In genomic region chr13:109401891-109402290, GRCh38 we compare ENCODE assay signal across 17 cellular contexts.
DNase-seq lines count a peak whose midpoint lies in the region; ATAC-seq, FAIRE-seq and TF ChIP-seq lines count a peak whose summit lies in the region.
"Had no signal": no experiment of that assay in that cellular context is flagged by ENCODE, and none has a peak within 500 bp of the region (broad histone marks: within the 10 kb centered on the region; RNA-seq: fewer than 3 reads in every experiment).

No MANE protein-coding gene starts in this region.

- H3K79me1 ChIP-seq in IMR-90 (ENCODE audit: low read depth in 1 of 2, low read length in 2 of 2) (no peaks in the 10 kb centered on the region), trophoblast cell (ENCODE audit: low read length) (no peaks in the 10 kb centered on the region)

- no peak overlapping the region for H4K12ac ChIP-seq in trophoblast cell (ENCODE audit: low read depth, low read length)

- no peak for FAIRE-seq in HepG2 (lab: Jason Lieb, UNC)
- FAIRE-seq: GM12878 had no signal

- H3K14ac ChIP-seq in IMR-90 (replicated peaks; ENCODE audit: low read depth, low read length) (no peak overlapping the region), trophoblast cell (ENCODE audit: low read length) (no peak overlapping the region)

- H2BK15ac ChIP-seq in IMR-90 (ENCODE audit: low read depth, low read length): no peak overlapping the region

- H4K8ac ChIP-seq in IMR-90 (ENCODE audit: low read depth in 2 of 2, low read length in 2 of 2) (no peak overlapping the region), trophoblast cell (ENCODE audit: low read depth, low read length) (no peak overlapping the region)

- H3K27ac ChIP-seq in GM23248 (no peak overlapping the region), IMR-90 (ENCODE audit: insufficient read depth, low read length) (no peak overlapping the region), HepG2 (ENCODE audit: extremely low read length, insufficient read depth, low read length) (no peak overlapping the region), trophoblast cell (ENCODE audit: low read depth, low read length) (no peak overlapping the region), WERI-Rb-1 (no peak overlapping the region)
- H3K27ac ChIP-seq: BLaER1 treated with 17β-estradiol and CSF1 and Interleukin-3, amounts not matched to agents 10 nM and 100 nM had no signal

- H4K20me1 ChIP-seq in GM23248 (ENCODE audit: insufficient read depth) (no peaks in the 10 kb centered on the region), IMR-90 (ENCODE audit: insufficient read depth, low read length) (no peaks in the 10 kb centered on the region), HepG2 (ENCODE audit: insufficient read depth, low read length) (no peaks in the 10 kb centered on the region)
- H4K20me1 ChIP-seq: BLaER1 treated with 17β-estradiol and CSF1 and Interleukin-3, amounts not matched to agents 10 nM and 100 nM had no signal

- POLR2A ChIA-PET in IMR-90 (lab: Charles Lee; ENCODE audit: unreplicated experiment): no interaction called here
- POLR2A ChIA-PET in HepG2 (lab: Yijun Ruan, JAX): no interaction called here

- no peak overlapping the region for H4K91ac ChIP-seq in IMR-90 (ENCODE audit: insufficient read depth, low read depth, low read length)
- H4K91ac ChIP-seq in trophoblast cell (ENCODE audit: low read depth, low read length): no peak overlapping the region

- in situ Hi-C loops in GM23248 (cut with MboI): no loop called here
- in situ Hi-C loops in IMR-90 (cut with MboI; ENCODE audit: low sequenced_read_pairs): no loop called here
- in situ Hi-C loops in HepG2 (cut with HindIII; ENCODE audit: extremely low pct_ligation_motif_present, low pct_unique_long_range_greater_than_20kb): no loop called here

- intact Hi-C loops in IMR-90 (cut with micrococcal nuclease) (no loop called here), HepG2 (cut with micrococcal nuclease; ENCODE audit: unreplicated experiment) (no loop called here)

- TF ChIP-seq RAD21 in IMR-90 (IDR thresholded peaks at IDR 0.05; ENCODE audit: low read length) (no peak), HepG2 (CRISPR knock-in tag; IDR thresholded peaks at IDR 0.05) (no peak)

- no peaks in the 10 kb centered on the region for H3K4me1 ChIP-seq in GM23248 (ENCODE audit: insufficient read depth)
- no peaks in the 10 kb centered on the region for H3K4me1 ChIP-seq in IMR-90 (ENCODE audit: control insufficient read depth, insufficient read depth, low read length)
- H3K4me1 ChIP-seq in HepG2 (ENCODE audit: insufficient read depth, low read length): no peaks in the 10 kb centered on the region
- peaks cover 2% of the 10 kb centered on the region in 2 experiments for H3K4me1 ChIP-seq in trophoblast cell (ENCODE audit: control insufficient read depth in 1 of 2, insufficient read depth in 2 of 2, low read length in 2 of 2)
- H3K4me1 ChIP-seq: HAP-1 had no signal

- no peaks in the 10 kb centered on the region for H3K79me2 ChIP-seq in GM23248 (ENCODE audit: insufficient read depth)
- H3K79me2 ChIP-seq in HepG2 (ENCODE audit: insufficient read depth, low read length): no peaks in the 10 kb centered on the region
- H3K79me2 ChIP-seq in trophoblast cell (ENCODE audit: control insufficient read depth, insufficient read depth, low read length, poor library complexity): no peaks in the 10 kb centered on the region

- H2AFZ ChIP-seq in GM23248 (no peak overlapping the region), IMR-90 (replicated peaks; ENCODE audit: low read length, poor library complexity) (no peak overlapping the region), HepG2 (ENCODE audit: low read length) (no peak overlapping the region), trophoblast cell (ENCODE audit: insufficient read depth, low read length, poor library complexity) (no peak overlapping the region)

- DNase-seq in GM23248 (peak; percentile 10), IMR-90 (no peak), HepG2 (ENCODE audit: low spot score) (no peak), trophoblast cell (peak; percentile 93 to 94), NCI-H1436 treated with DMSO at 0.1 percent for 48 hours (lab: John Stamatoyannopoulos, UW) (no peak), UCSD-AML1 (lab: John Stamatoyannopoulos, UW; ENCODE audit: unreplicated experiment) (no peak), WERI-Rb-1 (no peak)
- DNase-seq: CD4-positive, CD25-positive, alpha-beta regulatory T cell; CD8-positive, alpha-beta memory T cell; COR-L47; DMS 273 treated with DMSO at 0.1 percent for 48 hours; DMS53; DND-41; EL had no signal

- WGBS in GM23248 (ENCODE audit: low coverage in 1 of 2, low lambda C conversion rate in 2 of 2, missing lambda C conversion rate in 2 of 2), 2 experiments: 27 to 39% methylated on average over 6 of the region's 6 CpGs
- no CpG with 5 or more reads among the region's 6 CpGs for WGBS in IMR-90 (ENCODE audit: extremely low coverage in 2 of 2, insufficient read length in 1 of 2), 2 experiments
- 6% methylated on average over 5 of the region's 6 CpGs for WGBS in HepG2 (ENCODE audit: low lambda C conversion rate)
- WGBS in trophoblast cell (ENCODE audit: extremely low coverage, insufficient coverage, insufficient read length): no CpG with 5 or more reads among the region's 6 CpGs

- H3K18ac ChIP-seq in IMR-90 (ENCODE audit: low read depth, low read length) (no peak overlapping the region), trophoblast cell (ENCODE audit: low read length) (no peak overlapping the region)

- no peak overlapping the region for H2BK120ac ChIP-seq in IMR-90 (ENCODE audit: low read depth, low read length)
- no peak overlapping the region for H2BK120ac ChIP-seq in trophoblast cell (ENCODE audit: insufficient read depth, low read length, poor library complexity)

- TF ChIP-seq CTCF in IMR-90 (conservative IDR thresholded peaks at IDR 0.05; ENCODE audit: low read depth, low read length): no peak
- TF ChIP-seq CTCF in HepG2 (CRISPR knock-in tag; IDR thresholded peaks at IDR 0.05): no peak
- TF ChIP-seq CTCF in WERI-Rb-1 (IDR thresholded peaks at IDR 0.05; ENCODE audit: low read depth, low read length): no peak

- no peaks in the 10 kb centered on the region for H3K9me1 ChIP-seq in IMR-90 (ENCODE audit: insufficient read depth, low read length)

- no peak overlapping the region for H2BK12ac ChIP-seq in trophoblast cell (ENCODE audit: low read length)

- H3K4me3 ChIP-seq in GM23248: no peak overlapping the region
- no peak overlapping the region for H3K4me3 ChIP-seq in IMR-90 (ENCODE audit: insufficient read depth, low read depth, low read length)
- no peak overlapping the region for H3K4me3 ChIP-seq in HepG2 (replicated peaks in 1 of 3; ENCODE audit: insufficient read depth in 1 of 3, low read depth in 2 of 3, low read length in 3 of 3)
- no peak overlapping the region for H3K4me3 ChIP-seq in trophoblast cell (ENCODE audit: low read depth, low read length)
- H3K4me3 ChIP-seq in WERI-Rb-1 (ENCODE audit: low read depth, low read length): no peak overlapping the region
- H3K4me3 ChIP-seq: BLaER1 treated with 17β-estradiol and CSF1 and Interleukin-3, amounts not matched to agents 10 nM and 100 nM; GM12878; HAP-1 had no signal

- no peak for TF ChIP-seq EP300 in HepG2 (IDR thresholded peaks at IDR 0.05; ENCODE audit: low read depth in 2 of 2, low read length in 2 of 2)
- no peak for TF ChIP-seq EP300 in HepG2 (CRISPR knock-in tag; IDR thresholded peaks at IDR 0.05; ENCODE audit: borderline replicate concordance)

- CTCF ChIA-PET in IMR-90 (lab: Yijun Ruan, JAX): no interaction called here
- CTCF ChIA-PET in HepG2 (lab: Yijun Ruan, JAX; ENCODE audit: low intra/inter-chr PET ratio, low total read pairs): no interaction called here

- H3K4me2 ChIP-seq in GM23248 (ENCODE audit: unreplicated experiment) (no peak overlapping the region), IMR-90 (ENCODE audit: low read depth, low read length) (no peak overlapping the region), HepG2 (ENCODE audit: low read depth, low read length) (no peak overlapping the region), trophoblast cell (ENCODE audit: low read length) (no peak overlapping the region)
- H3K4me2 ChIP-seq: BLaER1 treated with 17β-estradiol and CSF1 and Interleukin-3, amounts not matched to agents 10 nM and 100 nM had no signal

- no peaks in the 10 kb centered on the region; the same call in 1 of the 2 replicates for H3K9me2 ChIP-seq in GM23248 (ENCODE audit: insufficient read depth)

- H3K36me3 ChIP-seq in GM23248 (ENCODE audit: low read depth) (no peaks in the 10 kb centered on the region), IMR-90 (ENCODE audit: control insufficient read depth, insufficient read depth, low read length) (no peaks in the 10 kb centered on the region), HepG2 (replicated peaks in 1 of 2; ENCODE audit: control insufficient read depth in 1 of 2, insufficient read depth in 2 of 2, low read length in 2 of 2) (no peaks in the 10 kb centered on the region), trophoblast cell (ENCODE audit: control insufficient read depth in 1 of 2, insufficient read depth in 2 of 2, low read length in 2 of 2) (no peaks in the 10 kb centered on the region), WERI-Rb-1 (no peaks in the 10 kb centered on the region)
- H3K36me3 ChIP-seq: HAP-1 had no signal

- no peak overlapping the region for H3K56ac ChIP-seq in IMR-90 (ENCODE audit: extremely low read depth, insufficient read depth, low read length)

- H3K9me3 ChIP-seq in GM23248 (ENCODE audit: low read depth) (no peaks in the 10 kb centered on the region), IMR-90 (ENCODE audit: control insufficient read depth, insufficient read depth, low read length) (no peaks in the 10 kb centered on the region; the same call in 1 of the 2 replicates), HepG2 (ENCODE audit: low read length) (peaks cover 45% of the 10 kb centered on the region), trophoblast cell (ENCODE audit: insufficient read depth, low read depth, low read length) (peaks cover 7% of the 10 kb centered on the region), WERI-Rb-1 (ENCODE audit: severe bottlenecking) (peaks cover 17% of the 10 kb centered on the region)
- H3K9me3 ChIP-seq: HAP-1 had no signal

- H2BK5ac ChIP-seq in IMR-90 (ENCODE audit: low read depth, low read length, poor library complexity, severe bottlenecking) (no peak overlapping the region), trophoblast cell (ENCODE audit: low read depth, low read length, poor library complexity) (no peak overlapping the region)

- H3K27me3 ChIP-seq in GM23248 (replicated peaks; ENCODE audit: insufficient read depth): peaks cover 3% of the 10 kb centered on the region; the same call in 1 of the 2 replicates
- H3K27me3 ChIP-seq in IMR-90 (ENCODE audit: control insufficient read depth, insufficient read depth, low read length): no peaks in the 10 kb centered on the region
- H3K27me3 ChIP-seq in HepG2 (ENCODE audit: control insufficient read depth in 1 of 2, insufficient read depth in 2 of 2, low read length in 2 of 2): no peaks in the 10 kb centered on the region
- no peaks in the 10 kb centered on the region for H3K27me3 ChIP-seq in trophoblast cell (ENCODE audit: insufficient read depth, low read length)
- H3K27me3 ChIP-seq in WERI-Rb-1 (ENCODE audit: insufficient read depth, low read depth, severe bottlenecking): no peaks in the 10 kb centered on the region
- H3K27me3 ChIP-seq: BLaER1 treated with 17β-estradiol and CSF1 and Interleukin-3, amounts not matched to agents 10 nM and 100 nM had no signal

- H3K4ac ChIP-seq in IMR-90 (ENCODE audit: low read depth, low read length) (no peak overlapping the region), trophoblast cell (ENCODE audit: low read depth, low read length) (no peak overlapping the region)

- H2BK20ac ChIP-seq in IMR-90 (ENCODE audit: low read depth, low read length): no peak overlapping the region

- H4K5ac ChIP-seq in IMR-90 (ENCODE audit: low read depth, low read length): no peak overlapping the region

- no peak overlapping the region for H2AK9ac ChIP-seq in IMR-90 (replicated peaks; ENCODE audit: low read depth, low read length, poor library complexity)

- no peak for ATAC-seq in IMR-90 (ENCODE audit: low read depth)
- no peak for ATAC-seq in HepG2
- ATAC-seq: GM12878 had no signal

- dilution Hi-C loops in IMR-90 (cut with HindIII; ENCODE audit: low sequenced_read_pairs, unreplicated experiment): no loop called here

- no peaks in the 10 kb centered on the region for H3F3A ChIP-seq in GM23248 (ENCODE audit: insufficient read depth)

- H3K23ac ChIP-seq in IMR-90 (ENCODE audit: low read depth, low read length) (no peak overlapping the region), trophoblast cell (ENCODE audit: low read length) (no peak overlapping the region)

- BruUV-seq in IMR-90 (replicated peaks; lab: Mats Ljungman, UMichigan) (no TSS peak), HepG2 (replicated peaks; lab: Mats Ljungman, UMichigan) (no TSS peak)

- TF ChIP-seq POLR2A in IMR-90 (IDR thresholded peaks at IDR 0.05; ENCODE audit: low read depth, low read length): no peak
- TF ChIP-seq POLR2A in HepG2 (IDR thresholded peaks at IDR 0.05; ENCODE audit: insufficient read depth in 1 of 2, low read depth in 2 of 2, low read length in 2 of 2): no peak

- H3K9ac ChIP-seq in GM23248 (no peak overlapping the region), IMR-90 (ENCODE audit: low read depth, low read length) (no peak overlapping the region), HepG2 (ENCODE audit: insufficient read depth, low read depth, low read length) (no peak overlapping the region), trophoblast cell (ENCODE audit: low read length) (no peak overlapping the region)
- H3K9ac ChIP-seq: BLaER1 treated with 17β-estradiol and CSF1 and Interleukin-3, amounts not matched to agents 10 nM and 100 nM had no signal

- H2AK5ac ChIP-seq in IMR-90 (ENCODE audit: low read depth, low read length) (no peak overlapping the region), trophoblast cell (ENCODE audit: low read length) (no peak overlapping the region)

Comparison
In these comparisons a context has a peak if more than half of its experiments do, and no peak if none do; other contexts are left out.
1. DNase-seq: peak in GM23248 (single experiment) and trophoblast cell (2 of 2); none in IMR-90 (single experiment), HepG2 (single experiment), NCI-H1436 treated with DMSO at 0.1 percent for 48 hours (single experiment), UCSD-AML1 (single experiment) and WERI-Rb-1 (single experiment).